ENCODE assay signal across 25 cellular contexts in genomic region chr11:31000412-31000811, GRCh38.
"Had no signal": no experiment of that assay in that cellular context is flagged by ENCODE, and none has a peak within 500 bp of the region (broad histone marks: within the 10 kb centered on the region; RNA-seq: fewer than 3 reads in every experiment).

No MANE protein-coding gene starts in this region.

- DNase-seq: activated B cell treated with CpG ODN at 0.5 μM for 24 hours; activated CD4-positive, alpha-beta memory T cell treated with anti-CD3 and anti-CD28 coated beads for 36 hours; activated CD4-positive, alpha-beta T cell treated with anti-CD3 and anti-CD28 coated beads for 4 hours; activated CD4-positive, alpha-beta T cell treated with anti-CD3 and anti-CD28 coated beads, Interleukin-2, amount 10 ng/mL, durations not matched to agents 24 days and 14 days; activated CD4-positive, alpha-beta T cell treated with anti-CD3 and anti-CD28 coated beads, Interleukin-2, amount 50 U/mL, for 1 hour; activated CD4-positive, alpha-beta T cell treated with anti-CD3 and anti-CD28 coated beads, Interleukin-2, amount 50 U/mL, for 4 hours; activated CD4-positive, CD25-positive, alpha-beta regulatory T cell treated with anti-CD3 and anti-CD28 coated beads, Interleukin-2, amount 50 U/mL, for 72 hours; activated CD8-positive, alpha-beta memory T cell treated with anti-CD3 and anti-CD28 coated beads, Interleukin-2, amount 50 U/mL, for 4 hours; activated CD8-positive, alpha-beta T cell treated with anti-CD3 and anti-CD28 coated beads for 36 hours; activated effector memory CD4-positive, alpha-beta T cell treated with Interleukin-2 at 50 U/mL for 16 hours; activated gamma-delta T cell; activated naive CD4-positive, alpha-beta T cell treated with anti-CD3 and anti-CD28 coated beads, Interleukin-2, amount 10 ng/mL, durations not matched to agents 7 days and 5 days; activated naive CD4-positive, alpha-beta T cell treated with Interleukin-2 at 50 U/mL for 16 hours; activated naive CD8-positive, alpha-beta T cell treated with anti-CD3 and anti-CD28 coated beads, Interleukin-2, amount 10 ng/mL, durations not matched to agents 7 days and 5 days; activated naive CD8-positive, alpha-beta T cell treated with anti-CD3 and anti-CD28 coated beads, Interleukin-2, amount 50 U/mL, for 24 hours; activated T-cell treated with anti-CD3 and anti-CD28 coated beads for 4 hours; activated T-cell treated with anti-CD3 and anti-CD28 coated beads, Interleukin-2, amount 50 U/mL, for 1 hour; activated T-cell treated with anti-CD3 and anti-CD28 coated beads, Interleukin-2, amount 50 U/mL, for 48 hours; amygdala; anterior cingulate cortex; caudate nucleus; cerebellar nuclear complex; T-helper 1 cell; T-helper 2 cell; T-helper 9 cell had no signal

- ATAC-seq: activated CD8-positive, alpha-beta T cell treated with anti-CD3 and anti-CD28 coated beads for 36 hours; activated naive CD8-positive, alpha-beta T cell treated with anti-CD3 and anti-CD28 coated beads, Interleukin-2, amount 50 U/mL, for 24 hours had no signal
